In genomic region chr6:149900620-149901443, GRCh38 we compare ENCODE assay signal across 18 cellular contexts. TPM values are rescaled to one million over a fixed set of nuclear protein-coding genes. Genes with fewer than 3 reads are reported as not detected.
"Had no signal": no experiment of that assay in that cellular context is flagged by ENCODE, and none has a peak within 500 bp of the region (broad histone marks: within the 10 kb centered on the region; RNA-seq: fewer than 3 reads in every experiment).

No MANE protein-coding gene starts in this region.

- H3K27me3 ChIP-seq: heart right ventricle, neural progenitor cell, pancreas, transverse colon had no signal

- H2AFZ ChIP-seq: neural progenitor cell had no signal

- ATAC-seq: activated T-cell treated with anti-CD3 and anti-CD28 coated beads, Interleukin-2, amount 50 U/mL, for 72 hours; pancreas; stimulated activated effector memory CD8-positive, alpha-beta T cell treated with anti-CD3 and anti-CD28 coated beads, Interleukin-12 subunit alpha, Interleukin-12 subunit beta, amount 100 ng/mL, for 72 hours had no signal

- H3K9ac ChIP-seq: neural progenitor cell had no signal

- H3K4me3 ChIP-seq: heart right ventricle, neural progenitor cell, pancreas, transverse colon had no signal

- H3K36me3 ChIP-seq: heart right ventricle, neural progenitor cell, pancreas, transverse colon had no signal

- H3K27ac ChIP-seq: heart right ventricle, neural progenitor cell, pancreas, transverse colon had no signal

- DNase-seq: activated CD4-positive, alpha-beta memory T cell treated with anti-CD3 and anti-CD28 coated beads for 36 hours; activated CD4-positive, alpha-beta T cell treated with anti-CD3 and anti-CD28 coated beads for 1 hour; activated naive CD4-positive, alpha-beta T cell; activated T-cell treated with anti-CD3 and anti-CD28 coated beads, Interleukin-2, amount 50 U/mL, for 72 hours; central memory CD4-positive, alpha-beta T cell; cortex of kidney; foreskin melanocyte; heart right ventricle; midbrain; pancreas; small intestine; transverse colon had no signal

- H3K4me1 ChIP-seq: neural progenitor cell had no signal

- H3K4me2 ChIP-seq: neural progenitor cell had no signal

- H3K9me3 ChIP-seq: heart right ventricle, pancreas, transverse colon had no signal

RNA-seq across cellular contexts. Expression of gene RAET1E, which starts 2.9 kb away (rescaled TPM):
- total RNA-seq: activated CD4-positive, alpha-beta memory T cell treated with anti-CD3 and anti-CD28 coated beads for 36 hours; activated T-cell treated with anti-CD3 and anti-CD28 coated beads, Interleukin-2, amount 50 U/mL, for 72 hours; astrocyte; liver; renal cortical epithelial cell; T-helper 2 cell treated with Interferon-gamma antibody and Interleukin-4, amounts not matched to agents 100 ng/mL and 5 ng/mL, for 36 hours; transverse colon had no signal
- polyA plus RNA-seq: liver, pancreas had no signal

RNA-seq across cellular contexts. Expression of gene RAET1G, which starts 22.1 kb away (rescaled TPM):
- total RNA-seq: activated CD4-positive, alpha-beta memory T cell treated with anti-CD3 and anti-CD28 coated beads for 36 hours; activated T-cell treated with anti-CD3 and anti-CD28 coated beads, Interleukin-2, amount 50 U/mL, for 72 hours; astrocyte; liver; T-helper 2 cell treated with Interferon-gamma antibody and Interleukin-4, amounts not matched to agents 100 ng/mL and 5 ng/mL, for 36 hours; transverse colon had no signal
- polyA plus RNA-seq: liver had no signal

RNA-seq across cellular contexts. Expression of gene ULBP2, which starts 41.0 kb away (rescaled TPM):
- total RNA-seq: transverse colon had no signal
